ENCODE assay signal across 32 cellular contexts in the genomic region with DNA sequence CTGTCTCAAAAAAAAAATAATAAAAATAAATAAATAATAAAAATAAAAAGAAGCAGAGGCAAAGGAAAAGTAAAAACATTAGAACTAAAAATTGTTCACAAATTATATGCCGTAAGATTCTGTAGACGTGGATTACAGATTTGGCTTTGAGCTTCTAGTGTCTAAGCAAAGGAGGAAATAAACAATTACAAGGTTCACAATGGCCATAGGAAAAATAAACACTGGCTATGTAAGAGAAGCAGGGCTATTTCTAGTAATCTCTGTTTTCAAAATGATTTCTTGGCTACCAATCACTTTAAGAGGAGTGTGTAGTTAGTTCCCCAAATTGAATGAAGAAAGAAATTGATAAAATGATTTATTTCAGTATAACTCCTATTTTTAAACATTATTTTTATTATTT.
"Had no signal": no experiment of that assay in that cellular context is flagged by ENCODE, and none has a peak within 500 bp of the region (broad histone marks: within the 10 kb centered on the region; RNA-seq: fewer than 3 reads in every experiment).

No MANE protein-coding gene starts in this region.

- H3K27me3 Mint-ChIP-seq: activated CD4-positive, alpha-beta T cell treated with anti-CD3 and anti-CD28 coated beads, Interleukin-2, amount 10 ng/mL, durations not matched to agents 24 days and 14 days; activated CD8-positive, alpha-beta memory T cell treated with anti-CD3 and anti-CD28 coated beads, Interleukin-2, amount 10 ng/mL, durations not matched to agents 7 days and 5 days; activated naive CD4-positive, alpha-beta T cell treated with anti-CD3 and anti-CD28 coated beads, Interleukin-2, amount 10 ng/mL, durations not matched to agents 7 days and 5 days; activated naive CD4-positive, alpha-beta T cell treated with anti-CD3 and anti-CD28 coated beads, Interleukin-2, amount 50 U/mL, for 24 hours; activated naive CD8-positive, alpha-beta T cell; activated T-cell treated with anti-CD3 and anti-CD28 coated beads, Interleukin-2, amount 50 U/mL, for 24 hours; brain had no signal

- H3K9me3 Mint-ChIP-seq: activated B cell treated with CpG ODN at 0.5 μM for 24 hours; activated CD4-positive, alpha-beta memory T cell treated with anti-CD3 and anti-CD28 coated beads for 36 hours; activated CD4-positive, alpha-beta T cell treated with anti-CD3 and anti-CD28 coated beads, Interleukin-2, amount 10 ng/mL, durations not matched to agents 24 days and 14 days; activated CD8-positive, alpha-beta T cell treated with anti-CD3 and anti-CD28 coated beads for 36 hours; activated naive CD4-positive, alpha-beta T cell treated with anti-CD3 and anti-CD28 coated beads, Interleukin-2, amount 10 ng/mL, durations not matched to agents 7 days and 5 days; activated naive CD4-positive, alpha-beta T cell treated with anti-CD3 and anti-CD28 coated beads, Interleukin-2, amount 50 U/mL, for 24 hours; activated naive CD8-positive, alpha-beta T cell treated with anti-CD3 and anti-CD28 coated beads, Interleukin-2, amount 10 ng/mL, durations not matched to agents 7 days and 5 days; activated naive CD8-positive, alpha-beta T cell treated with anti-CD3 and anti-CD28 coated beads, Interleukin-2, amount 50 U/mL, for 24 hours; activated T-cell treated with anti-CD3 and anti-CD28 coated beads, Interleukin-2, amount 50 U/mL, for 24 hours; activated T-helper 2 cell treated with anti-CD3 and anti-CD28 coated beads, Interferon-gamma antibody, Interleukin-2, Interleukin-4, amounts not matched to agents 10 μg/mL and 5 μg/mL and 100 μg/mL, durations not matched to agents 14 hours and 24 hours and 36 hours; brain; central memory CD8-positive, alpha-beta T cell; T-helper 2 cell treated with Interferon-gamma antibody and Interleukin-4, amounts not matched to agents 5 μg/mL and 100 μg/mL, for 36 hours had no signal

- ATAC-seq: activated CD8-positive, alpha-beta memory T cell treated with anti-CD3 and anti-CD28 coated beads, Interleukin-2, amount 10 ng/mL, durations not matched to agents 7 days and 5 days; activated CD8-positive, alpha-beta T cell treated with anti-CD3 and anti-CD28 coated beads for 36 hours; activated naive CD8-positive, alpha-beta T cell treated with anti-CD3 and anti-CD28 coated beads, Interleukin-2, amount 50 U/mL, for 24 hours had no signal

- H3K4me1 Mint-ChIP-seq: activated B cell treated with CpG ODN at 0.5 μM for 24 hours; activated CD4-positive, alpha-beta T cell treated with anti-CD3 and anti-CD28 coated beads, Interleukin-2, amount 10 ng/mL, durations not matched to agents 24 days and 14 days; activated CD8-positive, alpha-beta memory T cell treated with anti-CD3 and anti-CD28 coated beads, Interleukin-2, amount 10 ng/mL, durations not matched to agents 7 days and 5 days; activated naive CD4-positive, alpha-beta T cell treated with anti-CD3 and anti-CD28 coated beads, Interleukin-2, amount 10 ng/mL, durations not matched to agents 7 days and 5 days; activated naive CD4-positive, alpha-beta T cell treated with anti-CD3 and anti-CD28 coated beads, Interleukin-2, amount 50 U/mL, for 24 hours; activated naive CD8-positive, alpha-beta T cell treated with anti-CD3 and anti-CD28 coated beads, Interleukin-2, amount 10 ng/mL, durations not matched to agents 7 days and 5 days; activated naive CD8-positive, alpha-beta T cell treated with anti-CD3 and anti-CD28 coated beads, Interleukin-2, amount 50 U/mL, for 24 hours; central memory CD8-positive, alpha-beta T cell had no signal

- DNase-seq: activated B cell treated with CpG ODN at 0.5 μM for 24 hours; activated CD4-positive, alpha-beta memory T cell treated with anti-CD3 and anti-CD28 coated beads for 36 hours; activated CD4-positive, alpha-beta T cell treated with anti-CD3 and anti-CD28 coated beads for 4 hours; activated CD4-positive, alpha-beta T cell treated with anti-CD3 and anti-CD28 coated beads, Interleukin-2, amount 10 ng/mL, durations not matched to agents 24 days and 14 days; activated CD4-positive, alpha-beta T cell treated with anti-CD3 and anti-CD28 coated beads, Interleukin-2, amount 50 U/mL, for 1 hour; activated CD4-positive, alpha-beta T cell treated with anti-CD3 and anti-CD28 coated beads, Interleukin-2, amount 50 U/mL, for 4 hours; activated CD4-positive, CD25-positive, alpha-beta regulatory T cell treated with anti-CD3 and anti-CD28 coated beads, Interleukin-2, amount 50 U/mL, for 72 hours; activated CD8-positive, alpha-beta memory T cell treated with anti-CD3 and anti-CD28 coated beads for 24 hours; activated CD8-positive, alpha-beta memory T cell treated with anti-CD3 and anti-CD28 coated beads, Interleukin-2, amount 10 ng/mL, durations not matched to agents 7 days and 5 days; activated CD8-positive, alpha-beta memory T cell treated with anti-CD3 and anti-CD28 coated beads, Interleukin-2, amount 50 U/mL, for 48 hours; activated CD8-positive, alpha-beta T cell treated with anti-CD3 and anti-CD28 coated beads for 36 hours; activated effector memory CD4-positive, alpha-beta T cell treated with Interleukin-2 at 50 U/mL for 16 hours; activated gamma-delta T cell; activated naive CD4-positive, alpha-beta T cell treated with anti-CD3 and anti-CD28 coated beads, Interleukin-2, amount 10 ng/mL, durations not matched to agents 7 days and 5 days; activated naive CD4-positive, alpha-beta T cell treated with Interleukin-2 at 50 U/mL for 16 hours; activated naive CD8-positive, alpha-beta T cell treated with anti-CD3 and anti-CD28 coated beads, Interleukin-2, amount 10 ng/mL, durations not matched to agents 7 days and 5 days; activated naive CD8-positive, alpha-beta T cell treated with anti-CD3 and anti-CD28 coated beads, Interleukin-2, amount 50 U/mL, for 24 hours; activated T-cell treated with anti-CD3 and anti-CD28 coated beads, Interleukin-2, amount 50 U/mL, for 24 hours; activated T-cell treated with anti-CD3 and anti-CD28 coated beads, Interleukin-2, amount 50 U/mL, for 48 hours; amygdala; anterior cingulate cortex; caudate nucleus; cerebellar nuclear complex; colonic mucosa; T-helper 2 cell; T-helper 9 cell had no signal

- H3K4me3 Mint-ChIP-seq: activated B cell treated with CpG ODN at 0.5 μM for 24 hours; activated CD4-positive, alpha-beta memory T cell treated with anti-CD3 and anti-CD28 coated beads for 36 hours; activated CD4-positive, alpha-beta T cell treated with anti-CD3 and anti-CD28 coated beads, Interleukin-2, amount 10 ng/mL, durations not matched to agents 24 days and 14 days; activated CD8-positive, alpha-beta memory T cell treated with anti-CD3 and anti-CD28 coated beads, Interleukin-2, amount 10 ng/mL, durations not matched to agents 7 days and 5 days; activated CD8-positive, alpha-beta T cell treated with anti-CD3 and anti-CD28 coated beads for 36 hours; activated naive CD4-positive, alpha-beta T cell treated with anti-CD3 and anti-CD28 coated beads, Interleukin-2, amount 10 ng/mL, durations not matched to agents 7 days and 5 days; activated naive CD4-positive, alpha-beta T cell treated with anti-CD3 and anti-CD28 coated beads, Interleukin-2, amount 50 U/mL, for 24 hours; activated naive CD8-positive, alpha-beta T cell; activated naive CD8-positive, alpha-beta T cell treated with anti-CD3 and anti-CD28 coated beads, Interleukin-2, amount 10 ng/mL, durations not matched to agents 7 days and 5 days; activated naive CD8-positive, alpha-beta T cell treated with anti-CD3 and anti-CD28 coated beads, Interleukin-2, amount 50 U/mL, for 24 hours; activated T-cell treated with anti-CD3 and anti-CD28 coated beads, Interleukin-2, amount 50 U/mL, for 24 hours; brain; central memory CD8-positive, alpha-beta T cell; T-helper 2 cell treated with Interferon-gamma antibody and Interleukin-4, amounts not matched to agents 5 μg/mL and 100 μg/mL, for 36 hours had no signal

- H3K36me3 Mint-ChIP-seq: activated CD8-positive, alpha-beta memory T cell treated with anti-CD3 and anti-CD28 coated beads, Interleukin-2, amount 10 ng/mL, durations not matched to agents 7 days and 5 days; activated naive CD4-positive, alpha-beta T cell treated with anti-CD3 and anti-CD28 coated beads, Interleukin-2, amount 10 ng/mL, durations not matched to agents 7 days and 5 days; activated naive CD4-positive, alpha-beta T cell treated with anti-CD3 and anti-CD28 coated beads, Interleukin-2, amount 50 U/mL, for 24 hours; activated naive CD8-positive, alpha-beta T cell treated with anti-CD3 and anti-CD28 coated beads, Interleukin-2, amount 10 ng/mL, durations not matched to agents 7 days and 5 days had no signal

- H3K27ac Mint-ChIP-seq: activated B cell treated with CpG ODN at 0.5 μM for 24 hours; activated CD4-positive, alpha-beta memory T cell treated with anti-CD3 and anti-CD28 coated beads for 36 hours; activated CD4-positive, alpha-beta T cell treated with anti-CD3 and anti-CD28 coated beads, Interleukin-2, amount 10 ng/mL, durations not matched to agents 24 days and 14 days; activated CD8-positive, alpha-beta memory T cell treated with anti-CD3 and anti-CD28 coated beads, Interleukin-2, amount 10 ng/mL, durations not matched to agents 7 days and 5 days; activated CD8-positive, alpha-beta T cell treated with anti-CD3 and anti-CD28 coated beads for 36 hours; activated naive CD4-positive, alpha-beta T cell treated with anti-CD3 and anti-CD28 coated beads, Interleukin-2, amount 10 ng/mL, durations not matched to agents 7 days and 5 days; activated naive CD4-positive, alpha-beta T cell treated with anti-CD3 and anti-CD28 coated beads, Interleukin-2, amount 50 U/mL, for 24 hours; activated naive CD8-positive, alpha-beta T cell; activated naive CD8-positive, alpha-beta T cell treated with anti-CD3 and anti-CD28 coated beads, Interleukin-2, amount 10 ng/mL, durations not matched to agents 7 days and 5 days; activated naive CD8-positive, alpha-beta T cell treated with anti-CD3 and anti-CD28 coated beads, Interleukin-2, amount 50 U/mL, for 24 hours; activated T-cell treated with anti-CD3 and anti-CD28 coated beads, Interleukin-2, amount 50 U/mL, for 24 hours; activated T-helper 2 cell treated with anti-CD3 and anti-CD28 coated beads, Interferon-gamma antibody, Interleukin-2, Interleukin-4, amounts not matched to agents 10 μg/mL and 5 μg/mL and 100 μg/mL, durations not matched to agents 14 hours and 24 hours and 36 hours; brain; T-helper 2 cell treated with Interferon-gamma antibody and Interleukin-4, amounts not matched to agents 5 μg/mL and 100 μg/mL, for 36 hours had no signal
